In genomic region chr12:122094735-122095561, GRCh38 we compare ENCODE assay signal across 2 cellular contexts.
TF ChIP-seq lines count a peak whose summit lies in the region.

No MANE protein-coding gene starts in this region.

TF ChIP-seq in IMR-90, 13 proteins besides CTCF, POLR2A, EP300 and RAD21:
- TF ChIP-seq CEBPB (IDR thresholded peaks at IDR 0.05; ENCODE audit: low read depth, low read length) (no peak), CHD1 (IDR thresholded peaks at IDR 0.05; ENCODE audit: low read depth, low read length) (no peak), USF2 (IDR thresholded peaks at IDR 0.05; ENCODE audit: low read depth, low read length) (no peak), MAZ (IDR thresholded peaks at IDR 0.05; ENCODE audit: borderline replicate concordance, low read depth, low read length) (no peak), SMC3 (IDR thresholded peaks at IDR 0.05; ENCODE audit: low read depth, low read length) (no peak), ELK1 (IDR thresholded peaks at IDR 0.05; ENCODE audit: borderline replicate concordance, low read depth, low read length) (no peak), RFX5 (IDR thresholded peaks at IDR 0.05; ENCODE audit: low read depth, low read length) (no peak), NFE2L2 (IDR thresholded peaks at IDR 0.05; ENCODE audit: low read depth, low read length) (no peak), MAFK (IDR thresholded peaks at IDR 0.05; ENCODE audit: low read depth, low read length) (no peak), RCOR1 (IDR thresholded peaks at IDR 0.05; ENCODE audit: insufficient replicate concordance, low read length) (no peak)

TF ChIP-seq in GM12878, 131 proteins besides CTCF, POLR2A, EP300 and RAD21:
- TF ChIP-seq RB1 (IDR thresholded peaks at IDR 0.05; ENCODE audit: borderline replicate concordance) = no peak
- no peak for TF ChIP-seq SREBF2 (IDR thresholded peaks at IDR 0.05; ENCODE audit: low read length)
- no peak for TF ChIP-seq NRF1 (conservative IDR thresholded peaks at IDR 0.05; ENCODE audit: low read depth, low read length)
- TF ChIP-seq CHD2 (IDR thresholded peaks at IDR 0.05; ENCODE audit: borderline replicate concordance, low read depth, low read length) = no peak
- peak; percentile 62 for TF ChIP-seq EED (IDR thresholded peaks at IDR 0.05; ENCODE audit: low read depth)
- TF ChIP-seq SMC3 (IDR thresholded peaks at IDR 0.05; ENCODE audit: borderline replicate concordance, low read length) = no peak
- 0 out of 2 replicates have a peak, but pooled peaks have one; percentile 34 for TF ChIP-seq MLLT1 (IDR thresholded peaks at IDR 0.05)
- TF ChIP-seq CHD4 (IDR thresholded peaks at IDR 0.05) = 0 out of 2 replicates have a peak, but pooled peaks have one; percentile 72
- peak; percentile 35 for TF ChIP-seq NR2C2 (IDR thresholded peaks at IDR 0.05; ENCODE audit: borderline replicate concordance, control insufficient read depth, insufficient read length, low read depth)
- 0 out of 2 replicates have a peak, but pooled peaks have one; percentile 31 for TF ChIP-seq NBN (IDR thresholded peaks at IDR 0.05)
